ENCODE assay signal across 2 cellular contexts in the genomic region with DNA sequence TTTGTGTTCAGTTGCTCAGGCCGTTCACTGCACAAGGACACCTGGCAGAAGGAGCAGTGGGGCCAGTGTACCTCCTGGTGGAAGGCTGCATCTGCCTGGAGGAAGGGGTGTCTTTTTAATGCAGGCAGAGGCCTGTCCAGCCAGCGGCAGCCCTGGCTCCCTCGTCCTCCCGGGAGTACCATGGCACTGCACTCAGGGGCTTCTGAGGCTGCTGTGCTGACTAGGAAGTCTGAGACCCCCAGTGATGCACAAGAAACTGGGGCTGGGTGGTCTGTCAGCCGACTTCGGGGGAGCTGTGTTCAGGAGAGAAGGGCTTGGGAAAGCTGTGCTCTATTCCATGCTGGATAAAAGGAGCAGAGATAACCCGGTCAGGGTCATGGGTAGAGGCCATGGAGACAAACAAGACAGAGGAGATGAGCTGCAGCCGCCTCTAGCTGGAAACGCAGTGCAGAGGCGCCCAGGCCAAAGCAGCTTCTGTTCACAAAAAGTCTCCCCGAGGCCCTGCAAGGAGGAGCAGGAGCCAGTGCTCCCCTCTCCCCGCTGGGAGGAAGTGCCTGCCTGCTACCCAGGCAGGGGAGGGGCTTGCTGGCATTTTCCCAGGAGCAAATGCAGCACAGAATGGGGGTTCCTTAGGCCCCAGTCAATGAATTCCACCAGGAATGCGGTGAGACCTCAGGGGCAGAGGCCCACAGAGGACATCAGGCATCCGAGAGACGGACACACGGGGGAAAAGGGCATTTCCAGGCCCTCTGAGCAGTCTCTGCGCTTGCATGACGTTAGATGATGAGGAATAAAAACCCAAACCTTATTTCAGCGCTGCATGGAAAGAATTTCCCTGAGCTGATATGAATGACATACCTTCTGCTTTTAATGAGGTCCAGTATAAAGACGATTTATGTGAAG.
TF ChIP-seq lines count a peak whose summit lies in the region.

No MANE protein-coding gene starts in this region.

TF ChIP-seq in IMR-90, 13 proteins besides CTCF, POLR2A, EP300 and RAD21:
- TF ChIP-seq MAFK (IDR thresholded peaks at IDR 0.05; ENCODE audit: low read depth, low read length) (no peak), MXI1 (IDR thresholded peaks at IDR 0.05; ENCODE audit: borderline replicate concordance, low read depth, low read length) (no peak), BHLHE40 (IDR thresholded peaks at IDR 0.05; ENCODE audit: low read depth, low read length) (no peak), USF2 (IDR thresholded peaks at IDR 0.05; ENCODE audit: low read depth, low read length) (no peak), MAZ (IDR thresholded peaks at IDR 0.05; ENCODE audit: borderline replicate concordance, low read depth, low read length) (no peak), CEBPB (IDR thresholded peaks at IDR 0.05; ENCODE audit: low read depth, low read length) (no peak), RCOR1 (IDR thresholded peaks at IDR 0.05; ENCODE audit: insufficient replicate concordance, low read length) (no peak), FOS (IDR thresholded peaks at IDR 0.05; ENCODE audit: low read depth, low read length) (no peak), SMC3 (IDR thresholded peaks at IDR 0.05; ENCODE audit: low read depth, low read length) (no peak), RFX5 (IDR thresholded peaks at IDR 0.05; ENCODE audit: low read depth, low read length) (no peak), NFE2L2 (IDR thresholded peaks at IDR 0.05; ENCODE audit: low read depth, low read length) (no peak), CHD1 (IDR thresholded peaks at IDR 0.05; ENCODE audit: low read depth, low read length) (no peak)
- TF ChIP-seq, protein P1, sequence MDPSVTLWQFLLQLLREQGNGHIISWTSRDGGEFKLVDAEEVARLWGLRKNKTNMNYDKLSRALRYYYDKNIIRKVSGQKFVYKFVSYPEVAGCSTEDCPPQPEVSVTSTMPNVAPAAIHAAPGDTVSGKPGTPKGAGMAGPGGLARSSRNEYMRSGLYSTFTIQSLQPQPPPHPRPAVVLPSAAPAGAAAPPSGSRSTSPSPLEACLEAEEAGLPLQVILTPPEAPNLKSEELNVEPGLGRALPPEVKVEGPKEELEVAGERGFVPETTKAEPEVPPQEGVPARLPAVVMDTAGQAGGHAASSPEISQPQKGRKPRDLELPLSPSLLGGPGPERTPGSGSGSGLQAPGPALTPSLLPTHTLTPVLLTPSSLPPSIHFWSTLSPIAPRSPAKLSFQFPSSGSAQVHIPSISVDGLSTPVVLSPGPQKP (IDR thresholded peaks at IDR 0.05; ENCODE audit: borderline replicate concordance, low read depth, low read length), result no peak

TF ChIP-seq in HepG2, 621 proteins besides CTCF, POLR2A, EP300 and RAD21:
- TF ChIP-seq RXRA (CRISPR knock-in tag; IDR thresholded peaks at IDR 0.05), result 0 out of 2 replicates have a peak, but pooled peaks have one; percentile 18
- TF ChIP-seq ZFP36 (IDR thresholded peaks at IDR 0.05; ENCODE audit: borderline replicate concordance, low read depth, low read length, partially characterized antibody), result no peak
- TF ChIP-seq ZBTB7B (CRISPR knock-in tag; IDR thresholded peaks at IDR 0.05), result 0 out of 2 replicates have a peak, but pooled peaks have one; percentile 20
- TF ChIP-seq NR2F6 (IDR thresholded peaks at IDR 0.05), result peak; percentile 14; the same call in 1 of the 2 replicates
- no peak for TF ChIP-seq NR2F6 (CRISPR knock-in tag; IDR thresholded peaks at IDR 0.05)
- peak; percentile 40 for TF ChIP-seq ZNF687 (CRISPR knock-in tag; IDR thresholded peaks at IDR 0.05)
- TF ChIP-seq, protein P2, sequence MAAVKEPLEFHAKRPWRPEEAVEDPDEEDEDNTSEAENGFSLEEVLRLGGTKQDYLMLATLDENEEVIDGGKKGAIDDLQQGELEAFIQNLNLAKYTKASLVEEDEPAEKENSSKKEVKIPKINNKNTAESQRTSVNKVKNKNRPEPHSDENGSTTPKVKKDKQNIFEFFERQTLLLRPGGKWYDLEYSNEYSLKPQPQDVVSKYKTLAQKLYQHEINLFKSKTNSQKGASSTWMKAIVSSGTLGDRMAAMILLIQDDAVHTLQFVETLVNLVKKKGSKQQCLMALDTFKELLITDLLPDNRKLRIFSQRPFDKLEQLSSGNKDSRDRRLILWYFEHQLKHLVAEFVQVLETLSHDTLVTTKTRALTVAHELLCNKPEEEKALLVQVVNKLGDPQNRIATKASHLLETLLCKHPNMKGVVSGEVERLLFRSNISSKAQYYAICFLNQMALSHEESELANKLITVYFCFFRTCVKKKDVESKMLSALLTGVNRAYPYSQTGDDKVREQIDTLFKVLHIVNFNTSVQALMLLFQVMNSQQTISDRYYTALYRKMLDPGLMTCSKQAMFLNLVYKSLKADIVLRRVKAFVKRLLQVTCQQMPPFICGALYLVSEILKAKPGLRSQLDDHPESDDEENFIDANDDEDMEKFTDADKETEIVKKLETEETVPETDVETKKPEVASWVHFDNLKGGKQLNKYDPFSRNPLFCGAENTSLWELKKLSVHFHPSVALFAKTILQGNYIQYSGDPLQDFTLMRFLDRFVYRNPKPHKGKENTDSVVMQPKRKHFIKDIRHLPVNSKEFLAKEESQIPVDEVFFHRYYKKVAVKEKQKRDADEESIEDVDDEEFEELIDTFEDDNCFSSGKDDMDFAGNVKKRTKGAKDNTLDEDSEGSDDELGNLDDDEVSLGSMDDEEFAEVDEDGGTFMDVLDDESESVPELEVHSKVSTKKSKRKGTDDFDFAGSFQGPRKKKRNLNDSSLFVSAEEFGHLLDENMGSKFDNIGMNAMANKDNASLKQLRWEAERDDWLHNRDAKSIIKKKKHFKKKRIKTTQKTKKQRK (IDR thresholded peaks at IDR 0.05; ENCODE audit: low read length), result no peak
- peak; percentile 94 for TF ChIP-seq ZNF263 (CRISPR knock-in tag; IDR thresholded peaks at IDR 0.05)
